In the genomic region with DNA sequence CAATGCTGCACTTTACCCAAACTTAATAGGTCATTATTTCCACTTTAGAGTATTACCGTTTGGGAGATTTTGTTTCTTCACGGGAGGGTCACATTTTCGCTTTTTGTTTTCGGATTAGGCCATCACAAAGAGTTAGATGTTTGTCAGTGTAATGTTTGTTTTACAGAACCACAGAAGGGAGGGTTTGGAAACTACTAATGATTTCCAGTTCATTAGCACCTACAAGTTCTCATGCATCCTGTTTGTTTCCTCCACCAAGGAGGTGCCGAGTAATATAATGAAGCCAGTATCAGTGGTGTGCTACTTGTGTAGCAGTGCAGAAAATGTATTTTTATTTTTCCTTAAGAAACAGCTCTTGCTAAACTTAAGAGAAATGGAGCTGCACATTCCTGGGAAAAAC, we compare ENCODE assay signal across 21 cellular contexts.
"Had no signal": no experiment of that assay in that cellular context is flagged by ENCODE, and none has a peak within 500 bp of the region (broad histone marks: within the 10 kb centered on the region; RNA-seq: fewer than 3 reads in every experiment).

No MANE protein-coding gene starts in this region.

- H3K4me1 ChIP-seq: right lobe of liver had no signal

- FAIRE-seq: colon, islet of Langerhans, pancreas had no signal

- H3K4me3 ChIP-seq: esophagus squamous epithelium, heart left ventricle, pancreas, right lobe of liver, upper lobe of left lung had no signal

- ATAC-seq: activated CD8-positive, alpha-beta T cell treated with anti-CD3 and anti-CD28 coated beads for 36 hours; activated naive CD4-positive, alpha-beta T cell treated with anti-CD3 and anti-CD28 coated beads, Interleukin-2, amount 50 U/mL, for 72 hours; effector memory CD8-positive, alpha-beta T cell; heart left ventricle; left ventricle myocardium superior; natural killer cell treated with Interleukin-12 subunit alpha and Interleukin-12 subunit beta and Interleukin-15 and Interleukin-18, amount 100 ng/mL, for 72 hours; pancreas; right lobe of liver had no signal

- H3K36me3 ChIP-seq: brain microvascular endothelial cell, esophagus squamous epithelium, heart left ventricle, pancreas, right lobe of liver, upper lobe of left lung had no signal

- H3K9me3 ChIP-seq: esophagus squamous epithelium, heart left ventricle, pancreas, right lobe of liver, upper lobe of left lung had no signal

- DNase-seq: activated CD4-positive, alpha-beta T cell treated with anti-CD3 and anti-CD28 coated beads, Interleukin-2, amount 10 ng/mL, durations not matched to agents 24 days and 14 days; activated CD8-positive, alpha-beta T cell treated with anti-CD3 and anti-CD28 coated beads for 36 hours; activated T-cell treated with anti-CD3 and anti-CD28 coated beads, Interleukin-2, amount 50 U/mL, for 1 hour; aorta; brain microvascular endothelial cell; caudate nucleus; effector memory CD8-positive, alpha-beta T cell; esophagus squamous epithelium; heart left ventricle; left ventricle myocardium superior; mammary epithelial cell; midbrain; pancreas; right lobe of liver; stimulated activated CD4-positive, alpha-beta T cell treated with anti-CD3 and anti-CD28 coated beads, Interleukin-2, amount 100 ng/mL, for 48 hours; stimulated activated naive CD4-positive, alpha-beta T cell; upper lobe of left lung had no signal

- H3K27ac ChIP-seq: brain microvascular endothelial cell, esophagus squamous epithelium, pancreas, right lobe of liver, upper lobe of left lung had no signal
